ENCODE assay signal across 15 cellular contexts in the genomic region with DNA sequence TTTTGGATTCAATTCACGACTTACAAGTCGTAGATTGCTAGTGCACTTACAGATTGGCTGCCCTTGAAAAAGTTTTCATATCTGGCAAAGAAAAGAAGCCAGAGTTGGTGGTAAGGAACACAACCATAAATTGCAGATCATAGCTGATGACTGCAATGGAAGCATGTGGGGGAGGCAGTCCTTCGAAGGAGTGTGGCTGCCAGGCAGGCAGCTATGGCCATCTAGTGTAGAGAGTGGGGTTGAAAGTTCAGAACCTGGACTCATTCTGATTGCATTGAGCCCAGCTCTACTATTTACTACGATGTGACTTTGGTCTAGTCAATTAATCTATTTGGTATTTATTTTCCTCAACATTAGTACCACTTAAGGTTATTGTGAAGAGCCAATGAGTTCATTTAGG. TPM values are rescaled to one million over a fixed set of nuclear protein-coding genes. Genes with fewer than 3 reads are reported as not detected.
"Had no signal": no experiment of that assay in that cellular context is flagged by ENCODE, and none has a peak within 500 bp of the region (broad histone marks: within the 10 kb centered on the region; RNA-seq: fewer than 3 reads in every experiment).

No MANE protein-coding gene starts in this region.

- H3K4me3 ChIP-seq: gastrocnemius medialis, tibial artery had no signal

- H3K36me3 ChIP-seq: gastrocnemius medialis, tibial artery had no signal

- ATAC-seq: gastrocnemius medialis; left ventricle myocardium superior; natural killer cell treated with Interleukin-12 subunit alpha and Interleukin-12 subunit beta and Interleukin-15 and Interleukin-18, amount 100 ng/mL, for 72 hours; right cardiac atrium had no signal

- H3K27me3 ChIP-seq: gastrocnemius medialis, tibial artery had no signal

- H3K9me3 ChIP-seq: gastrocnemius medialis, tibial artery had no signal

- H3K4me1 ChIP-seq: gastrocnemius medialis, tibial artery had no signal

- H3K27ac ChIP-seq: gastrocnemius medialis, tibial artery had no signal

- DNase-seq: activated CD4-positive, alpha-beta memory T cell treated with anti-CD3 and anti-CD28 coated beads for 36 hours; activated CD4-positive, CD25-positive, alpha-beta regulatory T cell treated with anti-CD3 and anti-CD28 coated beads, Interleukin-2, amount 50 U/mL, for 72 hours; activated gamma-delta T cell; activated naive CD8-positive, alpha-beta T cell treated with anti-CD3 and anti-CD28 coated beads for 36 hours; activated T-cell treated with anti-CD3 and anti-CD28 coated beads, Interleukin-2, amount 50 U/mL, for 48 hours; effector CD4-positive, alpha-beta T cell; gastrocnemius medialis; left ventricle myocardium superior; mesenchymal stem cell; occipital lobe; right cardiac atrium; small intestine; tibial artery had no signal

- FAIRE-seq: colon, small intestine had no signal

RNA-seq across cellular contexts. Expression of a gene that starts 4.5 kb away (rescaled TPM):
- total RNA-seq: activated CD4-positive, alpha-beta memory T cell treated with anti-CD3 and anti-CD28 coated beads for 36 hours; activated naive CD8-positive, alpha-beta T cell treated with anti-CD3 and anti-CD28 coated beads for 36 hours; gastrocnemius medialis; natural killer cell treated with Interleukin-12 subunit alpha and Interleukin-12 subunit beta and Interleukin-15 and Interleukin-18, amount 100 ng/mL, for 72 hours had no signal
